31 cellular contexts compared by ENCODE assay signal in the genomic region with DNA sequence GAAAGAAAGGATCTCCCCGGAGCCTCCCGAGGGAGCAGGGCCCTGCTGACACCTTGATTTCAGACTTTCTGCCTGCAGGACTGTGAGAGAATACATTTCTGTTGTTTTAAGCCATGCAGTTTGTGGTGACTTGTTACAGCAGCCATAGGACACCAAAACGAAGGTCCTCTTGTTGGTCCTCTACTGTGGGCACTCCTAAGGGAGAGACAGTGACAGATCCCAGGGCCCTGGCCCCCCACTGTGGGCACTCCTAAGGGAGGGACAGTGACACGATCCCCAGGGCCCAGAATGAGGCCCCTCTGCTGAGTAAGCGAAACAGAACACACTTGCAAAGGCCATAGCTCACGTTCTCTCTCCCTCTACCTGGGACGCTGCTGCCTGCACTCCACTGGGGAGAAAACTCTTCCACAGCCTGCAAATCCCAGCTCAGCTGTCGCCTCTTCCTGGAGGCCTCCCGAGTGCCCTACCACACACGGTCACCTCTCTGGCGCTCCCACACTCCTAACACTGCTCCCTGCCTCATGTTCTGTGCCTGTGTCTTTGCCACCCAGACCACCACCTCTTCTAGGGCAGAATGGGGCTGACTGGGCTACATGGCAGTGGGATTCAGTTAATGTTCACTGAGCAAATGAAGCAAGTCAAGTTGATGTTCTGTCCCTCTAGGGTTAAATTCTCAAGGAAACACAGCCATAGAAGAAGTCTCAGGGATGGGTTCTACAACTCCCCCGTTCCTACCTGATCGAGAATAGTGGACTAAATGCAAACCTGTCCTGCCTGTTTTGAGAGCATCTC.
"Had no signal": no experiment of that assay in that cellular context is flagged by ENCODE, and none has a peak within 500 bp of the region (broad histone marks: within the 10 kb centered on the region; RNA-seq: fewer than 3 reads in every experiment).

No MANE protein-coding gene starts in this region.

- H3K4me3 ChIP-seq: ascending aorta, cardiac muscle cell had no signal

- H3K4me1 Mint-ChIP-seq: activated B cell treated with CpG ODN at 0.5 μM for 24 hours; activated CD4-positive, alpha-beta memory T cell treated with anti-CD3 and anti-CD28 coated beads, Interleukin-2, amount 10 ng/mL, durations not matched to agents 7 days and 5 days; activated naive CD4-positive, alpha-beta T cell treated with anti-CD3 and anti-CD28 coated beads, Interleukin-2, amount 50 U/mL, for 24 hours; T-cell had no signal

- ATAC-seq: Panc1, SK-N-SH treated with all-trans-retinoic acid at 6 μM for 48 hours, T-cell had no signal

- H3K9me3 Mint-ChIP-seq: activated B cell treated with CpG ODN at 0.5 μM for 24 hours; activated CD4-positive, alpha-beta memory T cell treated with anti-CD3 and anti-CD28 coated beads, Interleukin-2, amount 10 ng/mL, durations not matched to agents 7 days and 5 days; activated naive CD4-positive, alpha-beta T cell treated with anti-CD3 and anti-CD28 coated beads, Interleukin-2, amount 50 U/mL, for 24 hours; activated naive CD8-positive, alpha-beta T cell treated with anti-CD3 and anti-CD28 coated beads, Interleukin-2, amount 10 ng/mL, durations not matched to agents 7 days and 5 days; activated T-cell treated with anti-CD3 and anti-CD28 coated beads, Interleukin-2, amount 50 U/mL, for 24 hours; activated T-helper 2 cell treated with anti-CD3 and anti-CD28 coated beads, Interferon-gamma antibody, Interleukin-2, Interleukin-4, amounts not matched to agents 10 μg/mL and 5 μg/mL and 100 μg/mL, durations not matched to agents 14 hours and 24 hours and 36 hours; central memory CD8-positive, alpha-beta T cell; T-cell had no signal

- H3K4me3 Mint-ChIP-seq: activated B cell treated with CpG ODN at 0.5 μM for 24 hours; activated CD4-positive, alpha-beta memory T cell treated with anti-CD3 and anti-CD28 coated beads, Interleukin-2, amount 10 ng/mL, durations not matched to agents 7 days and 5 days; activated naive CD4-positive, alpha-beta T cell treated with anti-CD3 and anti-CD28 coated beads, Interleukin-2, amount 50 U/mL, for 24 hours; activated naive CD8-positive, alpha-beta T cell treated with anti-CD3 and anti-CD28 coated beads, Interleukin-2, amount 10 ng/mL, durations not matched to agents 7 days and 5 days; activated T-cell treated with anti-CD3 and anti-CD28 coated beads, Interleukin-2, amount 50 U/mL, for 24 hours; central memory CD8-positive, alpha-beta T cell; T-cell had no signal

- H3K4me2 ChIP-seq: KMS-11 had no signal

- H3K27me3 Mint-ChIP-seq: activated B cell treated with CpG ODN at 0.5 μM for 24 hours; activated CD4-positive, alpha-beta memory T cell treated with anti-CD3 and anti-CD28 coated beads, Interleukin-2, amount 10 ng/mL, durations not matched to agents 7 days and 5 days; activated naive CD4-positive, alpha-beta T cell treated with anti-CD3 and anti-CD28 coated beads, Interleukin-2, amount 50 U/mL, for 24 hours; activated naive CD8-positive, alpha-beta T cell treated with anti-CD3 and anti-CD28 coated beads, Interleukin-2, amount 10 ng/mL, durations not matched to agents 7 days and 5 days; activated T-cell treated with anti-CD3 and anti-CD28 coated beads, Interleukin-2, amount 50 U/mL, for 24 hours; central memory CD8-positive, alpha-beta T cell; T-cell had no signal

- H3K27ac Mint-ChIP-seq: activated B cell treated with CpG ODN at 0.5 μM for 24 hours; activated CD4-positive, alpha-beta memory T cell treated with anti-CD3 and anti-CD28 coated beads, Interleukin-2, amount 10 ng/mL, durations not matched to agents 7 days and 5 days; activated naive CD4-positive, alpha-beta T cell treated with anti-CD3 and anti-CD28 coated beads, Interleukin-2, amount 50 U/mL, for 24 hours; activated naive CD8-positive, alpha-beta T cell treated with anti-CD3 and anti-CD28 coated beads, Interleukin-2, amount 10 ng/mL, durations not matched to agents 7 days and 5 days; activated T-cell treated with anti-CD3 and anti-CD28 coated beads, Interleukin-2, amount 50 U/mL, for 24 hours; activated T-helper 2 cell treated with anti-CD3 and anti-CD28 coated beads, Interferon-gamma antibody, Interleukin-2, Interleukin-4, amounts not matched to agents 10 μg/mL and 5 μg/mL and 100 μg/mL, durations not matched to agents 14 hours and 24 hours and 36 hours; T-cell had no signal

- H3K9me3 ChIP-seq: ascending aorta had no signal

- DNase-seq: activated B cell treated with CpG ODN at 0.5 μM for 24 hours; activated CD4-positive, alpha-beta memory T cell treated with anti-CD3 and anti-CD28 coated beads, Interleukin-2, amount 10 ng/mL, durations not matched to agents 7 days and 5 days; activated CD4-positive, alpha-beta T cell treated with anti-CD3 and anti-CD28 coated beads for 1 hour; activated CD4-positive, alpha-beta T cell treated with anti-CD3 and anti-CD28 coated beads for 48 hours; activated CD8-positive, alpha-beta memory T cell treated with anti-CD3 and anti-CD28 coated beads for 24 hours; activated gamma-delta T cell; activated naive CD4-positive, alpha-beta T cell treated with Interleukin-2 at 50 U/mL for 16 hours; activated naive CD8-positive, alpha-beta T cell treated with anti-CD3 and anti-CD28 coated beads, Interleukin-2, amount 10 ng/mL, durations not matched to agents 7 days and 5 days; activated T-cell treated with anti-CD3 and anti-CD28 coated beads, Interleukin-2, amount 50 U/mL, for 24 hours; amygdala; MM.1S; MV-4-11; NCI-H1092; NCI-H1436 treated with DMSO at 0.1 percent for 48 hours; NCI-H1694 treated with DMSO at 0.1 percent for 48 hours; NCI-H2029; NCI-H345; NCI-H524 treated with DMSO at 0.1 percent for 48 hours; SHP77; T-cell; T-helper 2 cell; T-helper 9 cell had no signal

- H3K27ac ChIP-seq: ascending aorta, cardiac muscle cell, KMS-11, VCaP had no signal

- H3K4me1 ChIP-seq: ascending aorta had no signal

- H3K27me3 ChIP-seq: ascending aorta, cardiac muscle cell had no signal
